In the genomic region with DNA sequence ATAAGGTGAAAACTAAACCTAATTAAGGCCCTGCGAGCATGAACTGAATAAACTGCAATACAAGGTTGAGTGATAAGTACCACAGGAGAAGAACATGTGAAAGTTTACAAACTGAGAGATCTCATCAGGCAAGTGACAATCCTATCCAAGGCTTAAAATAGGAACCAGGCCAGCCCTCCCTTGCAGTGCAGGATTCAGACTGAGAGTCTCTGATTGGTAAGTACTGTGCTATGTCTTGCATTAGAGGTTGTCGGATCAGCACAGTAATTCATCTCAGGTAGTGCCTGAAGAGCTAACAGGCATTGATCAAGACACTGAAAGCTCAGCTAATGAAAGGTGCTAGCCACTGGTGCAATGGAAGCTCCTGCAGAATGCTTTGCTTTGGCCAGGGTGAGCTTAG, we compare ENCODE assay signal across 1 cellular context.
TF ChIP-seq lines count a peak whose summit lies in the region.

No MANE protein-coding gene starts in this region.

TF ChIP-seq in GM23338, 12 proteins besides CTCF, POLR2A, EP300 and RAD21 (continued from another document):
- TF ChIP-seq REST (IDR thresholded peaks at IDR 0.05; ENCODE audit: unreplicated experiment) (no peak), NANOG (IDR thresholded peaks at IDR 0.05; ENCODE audit: borderline replicate concordance) (no peak), ZNF114 (CRISPR knock-in tag; IDR thresholded peaks at IDR 0.05) (no peak), CREB1 (CRISPR knock-in tag; IDR thresholded peaks at IDR 0.05; ENCODE audit: low read depth) (no peak)
- TF ChIP-seq, protein P1, sequence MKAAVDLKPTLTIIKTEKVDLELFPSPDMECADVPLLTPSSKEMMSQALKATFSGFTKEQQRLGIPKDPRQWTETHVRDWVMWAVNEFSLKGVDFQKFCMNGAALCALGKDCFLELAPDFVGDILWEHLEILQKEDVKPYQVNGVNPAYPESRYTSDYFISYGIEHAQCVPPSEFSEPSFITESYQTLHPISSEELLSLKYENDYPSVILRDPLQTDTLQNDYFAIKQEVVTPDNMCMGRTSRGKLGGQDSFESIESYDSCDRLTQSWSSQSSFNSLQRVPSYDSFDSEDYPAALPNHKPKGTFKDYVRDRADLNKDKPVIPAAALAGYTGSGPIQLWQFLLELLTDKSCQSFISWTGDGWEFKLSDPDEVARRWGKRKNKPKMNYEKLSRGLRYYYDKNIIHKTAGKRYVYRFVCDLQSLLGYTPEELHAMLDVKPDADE (IDR thresholded peaks at IDR 0.05), result no peak
- TF ChIP-seq, protein P2, sequence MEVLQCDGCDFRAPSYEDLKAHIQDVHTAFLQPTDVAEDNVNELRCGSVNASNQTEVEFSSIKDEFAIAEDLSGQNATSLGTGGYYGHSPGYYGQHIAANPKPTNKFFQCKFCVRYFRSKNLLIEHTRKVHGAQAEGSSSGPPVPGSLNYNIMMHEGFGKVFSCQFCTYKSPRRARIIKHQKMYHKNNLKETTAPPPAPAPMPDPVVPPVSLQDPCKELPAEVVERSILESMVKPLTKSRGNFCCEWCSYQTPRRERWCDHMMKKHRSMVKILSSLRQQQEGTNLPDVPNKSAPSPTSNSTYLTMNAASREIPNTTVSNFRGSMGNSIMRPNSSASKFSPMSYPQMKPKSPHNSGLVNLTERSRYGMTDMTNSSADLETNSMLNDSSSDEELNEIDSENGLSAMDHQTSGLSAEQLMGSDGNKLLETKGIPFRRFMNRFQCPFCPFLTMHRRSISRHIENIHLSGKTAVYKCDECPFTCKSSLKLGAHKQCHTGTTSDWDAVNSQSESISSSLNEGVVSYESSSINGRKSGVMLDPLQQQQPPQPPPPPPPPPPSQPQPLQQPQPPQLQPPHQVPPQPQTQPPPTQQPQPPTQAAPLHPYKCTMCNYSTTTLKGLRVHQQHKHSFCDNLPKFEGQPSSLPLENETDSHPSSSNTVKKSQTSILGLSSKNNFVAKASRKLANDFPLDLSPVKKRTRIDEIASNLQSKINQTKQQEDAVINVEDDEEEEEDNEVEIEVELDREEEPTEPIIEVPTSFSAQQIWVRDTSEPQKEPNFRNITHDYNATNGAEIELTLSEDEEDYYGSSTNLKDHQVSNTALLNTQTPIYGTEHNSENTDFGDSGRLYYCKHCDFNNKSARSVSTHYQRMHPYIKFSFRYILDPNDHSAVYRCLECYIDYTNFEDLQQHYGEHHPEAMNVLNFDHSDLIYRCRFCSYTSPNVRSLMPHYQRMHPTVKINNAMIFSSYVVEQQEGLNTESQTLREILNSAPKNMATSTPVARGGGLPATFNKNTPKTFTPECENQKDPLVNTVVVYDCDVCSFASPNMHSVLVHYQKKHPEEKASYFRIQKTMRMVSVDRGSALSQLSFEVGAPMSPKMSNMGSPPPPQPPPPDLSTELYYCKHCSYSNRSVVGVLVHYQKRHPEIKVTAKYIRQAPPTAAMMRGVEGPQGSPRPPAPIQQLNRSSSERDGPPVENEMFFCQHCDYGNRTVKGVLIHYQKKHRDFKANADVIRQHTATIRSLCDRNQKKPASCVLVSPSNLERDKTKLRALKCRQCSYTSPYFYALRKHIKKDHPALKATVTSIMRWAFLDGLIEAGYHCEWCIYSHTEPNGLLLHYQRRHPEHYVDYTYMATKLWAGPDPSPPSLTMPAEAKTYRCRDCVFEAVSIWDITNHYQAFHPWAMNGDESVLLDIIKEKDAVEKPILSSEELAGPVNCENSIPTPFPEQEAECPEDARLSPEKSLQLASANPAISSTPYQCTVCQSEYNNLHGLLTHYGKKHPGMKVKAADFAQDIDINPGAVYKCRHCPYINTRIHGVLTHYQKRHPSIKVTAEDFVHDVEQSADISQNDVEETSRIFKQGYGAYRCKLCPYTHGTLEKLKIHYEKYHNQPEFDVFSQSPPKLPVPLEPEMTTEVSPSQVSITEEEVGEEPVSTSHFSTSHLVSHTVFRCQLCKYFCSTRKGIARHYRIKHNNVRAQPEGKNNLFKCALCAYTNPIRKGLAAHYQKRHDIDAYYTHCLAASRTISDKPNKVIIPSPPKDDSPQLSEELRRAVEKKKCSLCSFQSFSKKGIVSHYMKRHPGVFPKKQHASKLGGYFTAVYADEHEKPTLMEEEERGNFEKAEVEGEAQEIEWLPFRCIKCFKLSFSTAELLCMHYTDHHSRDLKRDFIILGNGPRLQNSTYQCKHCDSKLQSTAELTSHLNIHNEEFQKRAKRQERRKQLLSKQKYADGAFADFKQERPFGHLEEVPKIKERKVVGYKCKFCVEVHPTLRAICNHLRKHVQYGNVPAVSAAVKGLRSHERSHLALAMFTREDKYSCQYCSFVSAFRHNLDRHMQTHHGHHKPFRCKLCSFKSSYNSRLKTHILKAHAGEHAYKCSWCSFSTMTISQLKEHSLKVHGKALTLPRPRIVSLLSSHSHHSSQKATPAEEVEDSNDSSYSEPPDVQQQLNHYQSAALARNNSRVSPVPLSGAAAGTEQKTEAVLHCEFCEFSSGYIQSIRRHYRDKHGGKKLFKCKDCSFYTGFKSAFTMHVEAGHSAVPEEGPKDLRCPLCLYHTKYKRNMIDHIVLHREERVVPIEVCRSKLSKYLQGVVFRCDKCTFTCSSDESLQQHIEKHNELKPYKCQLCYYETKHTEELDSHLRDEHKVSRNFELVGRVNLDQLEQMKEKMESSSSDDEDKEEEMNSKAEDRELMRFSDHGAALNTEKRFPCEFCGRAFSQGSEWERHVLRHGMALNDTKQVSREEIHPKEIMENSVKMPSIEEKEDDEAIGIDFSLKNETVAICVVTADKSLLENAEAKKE (CRISPR knock-in tag; IDR thresholded peaks at IDR 0.05), result no peak
